Comparison of ENCODE assay signal across 9 cellular contexts in the genomic region with DNA sequence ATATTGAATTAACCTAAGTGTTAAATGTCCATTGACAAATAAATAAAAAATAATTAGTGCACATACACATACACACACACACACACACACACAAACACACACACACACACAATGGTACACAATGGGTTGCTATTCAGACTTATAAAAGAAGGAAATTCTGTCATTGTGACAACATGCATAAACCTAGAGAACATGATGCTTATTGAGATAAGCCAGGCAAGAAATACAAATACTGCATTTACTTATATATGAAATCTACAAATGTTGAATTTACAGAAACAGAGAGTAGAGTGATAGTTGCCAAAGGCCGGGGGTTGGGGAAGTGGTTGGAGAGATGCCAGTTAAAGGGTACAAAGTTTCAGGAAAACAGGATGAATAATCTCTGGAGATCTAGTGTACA.
"Had no signal": no experiment of that assay in that cellular context is flagged by ENCODE, and none has a peak within 500 bp of the region (broad histone marks: within the 10 kb centered on the region; RNA-seq: fewer than 3 reads in every experiment).

No MANE protein-coding gene starts in this region.

- FAIRE-seq: HepG2 had no signal

- H3K27me3 Mint-ChIP-seq: IgD-negative memory B cell had no signal

- H2AFZ ChIP-seq: GM23248 had no signal

- H3K4me3 Mint-ChIP-seq: HFFc6, IgD-negative memory B cell had no signal

- DNase-seq: GM23248, GOT3, H7, HFFc6 had no signal

- H3K27ac ChIP-seq: GM23248, HL-60 had no signal

- H3K9me3 ChIP-seq: HAP-1 had no signal

- H3K4me1 ChIP-seq: HAP-1 had no signal

- H3K36me3 ChIP-seq: HAP-1 had no signal

- H3K9ac ChIP-seq: GM23248 had no signal

- ATAC-seq: HCT116, HepG2 had no signal

- H3K4me3 ChIP-seq: GM23248, HAP-1 had no signal

- H3K27ac Mint-ChIP-seq: HFFc6, IgD-negative memory B cell had no signal

- H3K4me1 Mint-ChIP-seq: IgD-negative memory B cell had no signal
